Comparison of ENCODE assay signal across 8 cellular contexts in the genomic region with DNA sequence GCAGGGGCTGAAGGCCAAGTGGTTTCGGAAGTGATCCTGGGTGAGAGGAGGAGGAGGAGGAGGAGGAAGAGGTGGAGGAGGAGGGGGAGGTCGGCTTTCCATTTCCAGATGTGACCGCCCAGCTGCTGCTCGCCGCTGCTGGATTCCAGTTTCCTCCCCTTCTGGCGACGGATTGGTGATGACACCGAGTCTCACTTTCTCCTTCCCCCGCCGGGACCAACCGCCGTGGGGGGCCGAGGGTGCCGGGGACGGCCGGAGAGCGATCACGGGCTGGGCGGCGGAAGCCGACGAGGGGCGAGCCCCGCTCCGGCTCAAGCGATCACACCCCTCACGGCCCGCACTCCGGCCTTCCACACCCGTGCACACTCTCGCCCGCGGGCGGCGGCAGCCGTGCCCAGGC. TPM values are rescaled to one million over a fixed set of nuclear protein-coding genes. Genes with fewer than 3 reads are reported as not detected.
A peak's percentile ranks its signal among the peaks of the same experiment; 100 is the strongest.
DNase-seq lines count a peak whose midpoint lies in the region; ATAC-seq, FAIRE-seq and TF ChIP-seq lines count a peak whose summit lies in the region.
"Not testable (repeated sequence)": the region's sequence is repeated elsewhere in the genome, so short reads cannot be mapped to it uniquely, and the experiment has no call there.

No MANE protein-coding gene starts in this region.

- H3T11ph ChIP-seq in H9 (ENCODE audit: low read length) = not testable (repeated sequence)

- not testable (repeated sequence) for H2AFZ ChIP-seq in H9 (ENCODE audit: low read length)
- peak overlapping the region; percentile 71; the same call in 1 of the 2 replicates for H2AFZ ChIP-seq in PC-9

- H3K18ac ChIP-seq in H9 (ENCODE audit: insufficient read length, low read depth, low read length) = not testable (repeated sequence)

- DNase-seq in AG10803 (ENCODE audit: low read depth) (peak; percentile 18), H9 (peak; percentile 34), PC-9 (peak; percentile 31 to 54), Right ventricle myocardium inferior (ENCODE audit: missing footprints) (peak; percentile 71)
- DNase-seq in activated CD8-positive, alpha-beta T cell treated with anti-CD3 and anti-CD28 coated beads, Interleukin-2, amount 10 ng/mL, durations not matched to agents 7 days and 5 days = peak; percentile 53
- not testable (repeated sequence) for DNase-seq in bronchial epithelial cell (ENCODE audit: low read depth)
- peak; percentile 38 for DNase-seq in stimulated activated CD4-positive, alpha-beta T cell treated with anti-CD3 and anti-CD28 coated beads, Interleukin-4, amount 100 ng/mL, for 1 hour

- H3K9me2 ChIP-seq in PC-9 (ENCODE audit: insufficient read depth) = not testable (repeated sequence)

- not testable (repeated sequence) for H2BK20ac ChIP-seq in H9 (ENCODE audit: low read depth, low read length, poor library complexity, severe bottlenecking)

- intact Hi-C loops in PC-9 (cut with micrococcal nuclease; ENCODE audit: unreplicated experiment); Right ventricle myocardium inferior (cut with DNase I): not testable (repeated sequence)

- not testable (repeated sequence) for H4K91ac ChIP-seq in H9 (ENCODE audit: insufficient read length, low read depth, low read length)

- H4K8ac ChIP-seq in H9 (replicated peaks; ENCODE audit: insufficient read length, low read depth, low read length) = not testable (repeated sequence)

- not testable (repeated sequence) for H3K23ac ChIP-seq in H9 (ENCODE audit: insufficient read length, low read depth, low read length)

- H3K4me1 ChIP-seq in H9 (ENCODE audit: insufficient read depth, low read length); PC-9 (replicated peaks; ENCODE audit: insufficient read depth); mucosa of stomach (ENCODE audit: control insufficient read depth, insufficient read depth, low read length): not testable (repeated sequence)

- not testable (repeated sequence) for H4K20me1 ChIP-seq in H9 (ENCODE audit: control insufficient read depth, insufficient read depth, insufficient read length); PC-9 (ENCODE audit: insufficient read depth)

- not testable (repeated sequence) for H3K36me3 ChIP-seq in PC-9 (ENCODE audit: low read depth); bronchial epithelial cell (ENCODE audit: control insufficient read depth, insufficient read depth, low read length); mucosa of stomach (ENCODE audit: control insufficient read depth, insufficient read depth, low read length)

- not testable (repeated sequence) for H2AK5ac ChIP-seq in H9 (ENCODE audit: insufficient read length, low read length)

- H2BK15ac ChIP-seq in H9 (ENCODE audit: low read depth, low read length) = not testable (repeated sequence)

- not testable (repeated sequence) for BruUV-seq in PC-9 (replicated peaks; lab: Mats Ljungman, UMichigan)

- CTCF ChIA-PET in PC-9 (lab: Charles Lee); activated CD8-positive, alpha-beta T cell treated with anti-CD3 and anti-CD28 coated beads, Interleukin-2, amount 10 ng/mL, durations not matched to agents 7 days and 5 days (lab: Charles Lee): not testable (repeated sequence)

- not testable (repeated sequence) for H3K36me3 Mint-ChIP-seq in H9 (ENCODE audit: insufficient read depth in 1 of 3, low read depth in 3 of 3); activated CD8-positive, alpha-beta T cell treated with anti-CD3 and anti-CD28 coated beads, Interleukin-2, amount 10 ng/mL, durations not matched to agents 7 days and 5 days (ENCODE audit: low read depth)

- not testable (repeated sequence) for H3K27ac ChIP-seq in H9 (ENCODE audit: insufficient read length, low read depth, low read length); PC-9

- not testable (repeated sequence) for H4K5ac ChIP-seq in H9 (ENCODE audit: insufficient read length, low read depth, low read length)

- H2BK120ac ChIP-seq in H9 (ENCODE audit: low read depth, low read length, poor library complexity, severe bottlenecking) = not testable (repeated sequence)

- POLR2A ChIA-PET in PC-9 (lab: Charles Lee; ENCODE audit: unreplicated experiment); activated CD8-positive, alpha-beta T cell treated with anti-CD3 and anti-CD28 coated beads, Interleukin-2, amount 10 ng/mL, durations not matched to agents 7 days and 5 days (lab: Charles Lee): not testable (repeated sequence)

- not testable (repeated sequence) for H3K27me3 Mint-ChIP-seq in H9 (ENCODE audit: low read depth); activated CD8-positive, alpha-beta T cell treated with anti-CD3 and anti-CD28 coated beads, Interleukin-2, amount 10 ng/mL, durations not matched to agents 7 days and 5 days (ENCODE audit: low read depth)

- H3K56ac ChIP-seq in H9 (ENCODE audit: insufficient read length, low read depth, low read length) = not testable (repeated sequence)

- not testable (repeated sequence) for H3K4ac ChIP-seq in H9 (ENCODE audit: low read depth, low read length)

- not testable (repeated sequence) for FAIRE-seq in bronchial epithelial cell (lab: Jason Lieb, UNC)

- H3K23me2 ChIP-seq in H9 (ENCODE audit: insufficient read length, low read depth, low read length, poor library complexity, severe bottlenecking) = not testable (repeated sequence)

- not testable (repeated sequence) for H3K9me3 Mint-ChIP-seq in H9; activated CD8-positive, alpha-beta T cell treated with anti-CD3 and anti-CD28 coated beads, Interleukin-2, amount 10 ng/mL, durations not matched to agents 7 days and 5 days (ENCODE audit: insufficient read depth)

- WGBS in H9 (ENCODE audit: extremely low coverage, insufficient read length, low lambda C conversion rate) = no CpG with 5 or more reads among the region's 36 CpGs

- H3K14ac ChIP-seq in H9 (ENCODE audit: insufficient read depth, low read length) = not testable (repeated sequence)

- not testable (repeated sequence) for H3K4me1 Mint-ChIP-seq in H9; activated CD8-positive, alpha-beta T cell treated with anti-CD3 and anti-CD28 coated beads, Interleukin-2, amount 10 ng/mL, durations not matched to agents 7 days and 5 days (ENCODE audit: low read depth)

- H3K9me3 ChIP-seq in H9 (ENCODE audit: control insufficient read depth, low read depth, low read length); PC-9 (ENCODE audit: insufficient read depth, low read depth); mucosa of stomach (ENCODE audit: control insufficient read depth, low read length): not testable (repeated sequence)

- H3F3A ChIP-seq in PC-9 (ENCODE audit: insufficient read depth, low read depth) = not testable (repeated sequence)

- H3K27me3 ChIP-seq in H9 (ENCODE audit: insufficient read depth, low read length); PC-9 (ENCODE audit: insufficient read depth, low read depth); bronchial epithelial cell (ENCODE audit: control insufficient read depth, insufficient read depth, low read length); mucosa of stomach (ENCODE audit: control insufficient read depth, insufficient read depth, low read length): not testable (repeated sequence)

- H3K4me3 ChIP-seq in AG10803 (ENCODE audit: low read length) (peak overlapping the region; percentile 53), PC-9 (peak overlapping the region; percentile 57), bronchial epithelial cell (ENCODE audit: low read depth, low read length) (peak overlapping the region; percentile 53)
- not testable (repeated sequence) for H3K4me3 ChIP-seq in mucosa of stomach (ENCODE audit: low read length)

- not testable (repeated sequence) for H2BK12ac ChIP-seq in H9 (ENCODE audit: insufficient read length, low read depth, low read length)

- not testable (repeated sequence) for H3K27ac Mint-ChIP-seq in H9
- H3K27ac Mint-ChIP-seq in activated CD8-positive, alpha-beta T cell treated with anti-CD3 and anti-CD28 coated beads, Interleukin-2, amount 10 ng/mL, durations not matched to agents 7 days and 5 days = peak overlapping the region; percentile 89

- not testable (repeated sequence) for H3K79me1 ChIP-seq in H9 (ENCODE audit: insufficient read depth, low read depth, low read length, poor library complexity, severe bottlenecking)

- not testable (repeated sequence) for H3K79me2 ChIP-seq in H9 (ENCODE audit: insufficient read depth, low read length); PC-9 (ENCODE audit: low read depth)

- not testable (repeated sequence) for H3K9ac ChIP-seq in H9 (ENCODE audit: extremely low read depth, insufficient read length, low read length)
- peak overlapping the region; percentile 47 for H3K9ac ChIP-seq in mucosa of stomach (ENCODE audit: low read length)

- TF ChIP-seq CTCF in AG10803 (conservative IDR thresholded peaks at IDR 0.05; ENCODE audit: low read length); H9 (conservative IDR thresholded peaks at IDR 0.05); PC-9 (conservative IDR thresholded peaks at IDR 0.05); bronchial epithelial cell (IDR thresholded peaks at IDR 0.05; ENCODE audit: insufficient read depth, low read length, severe bottlenecking): not testable (repeated sequence)

- not testable (repeated sequence) for H2BK5ac ChIP-seq in H9 (ENCODE audit: insufficient read length, low read length)

- H3K4me2 ChIP-seq in H9 (ENCODE audit: insufficient read depth, insufficient read length, low read length) (peak overlapping the region; percentile 12), PC-9 (peak overlapping the region; percentile 53)

- H3K4me3 Mint-ChIP-seq in H9 = peak overlapping the region; percentile 69 to 80
- H3K4me3 Mint-ChIP-seq in activated CD8-positive, alpha-beta T cell treated with anti-CD3 and anti-CD28 coated beads, Interleukin-2, amount 10 ng/mL, durations not matched to agents 7 days and 5 days = peak overlapping the region; percentile 78

- ATAC-seq in activated CD8-positive, alpha-beta T cell treated with anti-CD3 and anti-CD28 coated beads, Interleukin-2, amount 10 ng/mL, durations not matched to agents 7 days and 5 days; Right ventricle myocardium inferior: not testable (repeated sequence)

RNA-seq across cellular contexts. Expression of a gene that starts 26.1 kb away (rescaled TPM):
- total RNA-seq in H9 (2021) (not detected in 2 replicates), PC-9 (2021) (not detected in 2 replicates), bronchial epithelial cell (not detected in 2 replicates), Right ventricle myocardium inferior (not detected)
- total RNA-seq in activated CD8-positive, alpha-beta T cell treated with anti-CD3 and anti-CD28 coated beads, Interleukin-2, amount 10 ng/mL, durations not matched to agents 7 days and 5 days = not detected
